Comparison of ENCODE assay signal across 5 cellular contexts in the genomic region with DNA sequence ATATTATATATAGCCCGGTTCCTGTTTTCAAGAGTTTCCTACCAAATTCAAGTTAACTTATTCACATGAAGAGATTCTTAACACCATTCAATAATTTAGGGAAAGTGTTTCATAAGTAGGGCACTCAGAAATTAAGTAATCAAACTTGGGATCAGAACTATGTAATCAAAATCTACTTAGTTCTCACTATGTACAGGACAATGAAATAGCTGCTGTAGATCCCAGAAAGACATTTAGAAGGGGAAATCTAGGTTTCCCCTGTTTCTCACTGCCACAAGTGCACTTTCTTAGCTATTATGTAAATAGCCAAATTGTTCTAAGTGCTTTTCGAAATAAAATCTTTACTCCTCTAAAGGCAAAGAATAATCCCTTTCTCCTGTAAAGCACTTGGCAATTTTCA.
"Had no signal": no experiment of that assay in that cellular context is flagged by ENCODE, and none has a peak within 500 bp of the region (broad histone marks: within the 10 kb centered on the region; RNA-seq: fewer than 3 reads in every experiment).

No MANE protein-coding gene starts in this region.

- DNase-seq: H9, HCEC 1CT, IMR-90 had no signal

- H3K4me3 ChIP-seq: GM23338, K562 had no signal

- ATAC-seq: GM23338, K562 had no signal
